ENCODE assay signal across 14 cellular contexts in genomic region chr14:102604183-102604582, GRCh38.
"Had no signal": no experiment of that assay in that cellular context is flagged by ENCODE, and none has a peak within 500 bp of the region (broad histone marks: within the 10 kb centered on the region; RNA-seq: fewer than 3 reads in every experiment).

No MANE protein-coding gene starts in this region.

- ATAC-seq: left cardiac atrium, sciatic nerve, T-helper 17 cell had no signal

- H3K27me3 ChIP-seq: body of pancreas had no signal

- H3K4me3 ChIP-seq: body of pancreas, psoas muscle had no signal

- H3K9me3 ChIP-seq: body of pancreas, psoas muscle had no signal

- DNase-seq: activated CD4-positive, alpha-beta T cell treated with anti-CD3 and anti-CD28 coated beads, Interleukin-2, amount 50 U/mL, for 1 hour; activated CD4-positive, CD25-positive, alpha-beta regulatory T cell; activated naive CD4-positive, alpha-beta T cell treated with anti-CD3 and anti-CD28 coated beads, Interleukin-2, amount 50 U/mL, for 16 hours; body of pancreas; cortex of kidney; effector memory CD4-positive, alpha-beta T cell; hypothalamus; left cardiac atrium; psoas muscle; stimulated activated CD4-positive, alpha-beta T cell treated with anti-CD3 and anti-CD28 coated beads, Interleukin-12 subunit alpha, Interleukin-12 subunit beta, amount 100 ng/mL, for 4 hours; stimulated activated naive CD4-positive, alpha-beta T cell; substantia nigra; T-helper 17 cell had no signal

- H3K27ac ChIP-seq: psoas muscle had no signal
